ENCODE assay signal across 1 cellular context in the genomic region with DNA sequence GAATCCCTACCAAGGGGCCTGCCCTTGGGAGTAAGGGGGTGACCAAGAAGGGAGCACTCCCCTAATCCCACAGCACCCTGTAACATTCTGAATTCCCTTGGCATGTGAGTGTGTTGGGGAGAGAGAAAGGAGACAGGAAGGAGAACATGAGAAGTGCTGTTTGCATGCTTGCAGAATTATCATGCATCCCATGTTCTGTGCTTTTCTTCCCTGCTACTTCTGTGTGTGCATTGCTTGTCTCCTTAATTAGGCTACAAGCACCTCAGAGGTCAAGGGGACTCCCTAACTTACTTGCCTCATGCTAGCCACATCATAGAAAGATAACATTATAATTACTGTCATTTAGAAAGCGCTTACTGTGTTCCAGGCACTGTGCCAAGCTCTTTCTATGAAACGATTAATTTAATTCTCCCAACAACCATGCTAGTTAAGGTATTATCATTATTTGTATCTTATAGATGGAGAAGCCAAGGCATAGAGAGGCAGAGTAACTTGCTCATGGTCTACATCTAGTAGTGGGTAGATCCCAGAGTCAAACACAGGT.
TF ChIP-seq lines count a peak whose summit lies in the region.

No MANE protein-coding gene starts in this region.

TF ChIP-seq in endothelial cell of umbilical vein, 7 proteins besides CTCF, POLR2A, EP300 and RAD21:
- TF ChIP-seq GATA2 (IDR thresholded peaks at IDR 0.05; ENCODE audit: insufficient read depth, insufficient read length, low read depth, low read length), result no peak
- no peak for TF ChIP-seq JUN (IDR thresholded peaks at IDR 0.05; ENCODE audit: borderline replicate concordance, insufficient read depth, insufficient read length, low read depth)
- no peak for TF ChIP-seq POLR2AphosphoS5 (IDR thresholded peaks at IDR 0.05; ENCODE audit: insufficient read depth, low read depth, low read length)
- no peak for TF ChIP-seq EZH2 (IDR thresholded peaks at IDR 0.05; ENCODE audit: borderline replicate concordance, low read depth, low read length, severe bottlenecking)
- TF ChIP-seq MAX (IDR thresholded peaks at IDR 0.05; ENCODE audit: insufficient read depth, insufficient read length), result no peak
- no peak for TF ChIP-seq FOS (IDR thresholded peaks at IDR 0.05; ENCODE audit: borderline replicate concordance, insufficient read depth, low read length)
- no peak for TF ChIP-seq MYC (IDR thresholded peaks at IDR 0.05; ENCODE audit: low read depth, low read length)
